9 cellular contexts compared by ENCODE assay signal in the genomic region with DNA sequence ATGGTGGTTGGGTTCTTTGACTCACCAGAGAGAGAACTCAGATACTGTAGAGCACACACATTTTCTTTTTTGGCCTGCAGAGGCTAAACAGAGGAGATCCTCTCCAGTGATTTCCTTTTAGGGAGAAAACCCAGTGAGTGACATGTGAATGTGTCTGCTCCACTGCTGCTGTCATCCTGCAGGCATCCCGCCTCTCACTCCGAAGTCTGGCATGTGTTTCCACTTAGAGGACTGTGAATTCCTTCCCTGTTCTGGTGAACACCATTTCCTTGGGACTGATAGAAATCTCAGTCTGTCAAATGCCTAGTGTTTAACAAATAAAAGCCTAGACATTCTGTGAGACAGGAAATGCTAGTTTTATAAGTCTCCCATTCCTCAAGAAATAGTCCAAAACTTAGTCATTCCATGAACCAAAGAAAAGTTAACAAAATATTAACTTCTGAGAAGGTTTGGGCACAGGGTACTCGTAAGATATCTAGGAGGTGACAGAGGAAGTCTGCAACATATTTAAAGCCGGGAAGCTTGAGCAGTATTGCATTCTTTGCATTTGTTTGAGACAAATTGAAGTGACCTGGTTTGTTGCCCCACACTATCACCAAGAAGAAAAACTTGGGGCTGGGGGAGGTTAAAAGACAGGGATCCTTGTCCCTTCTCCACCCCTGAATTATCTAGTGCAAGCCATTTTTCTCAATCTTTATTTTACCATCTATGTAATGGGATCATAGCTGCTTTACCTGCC.
DNase-seq lines count a peak whose midpoint lies in the region; ATAC-seq and TF ChIP-seq lines count a peak whose summit lies in the region.
"Had no signal": no experiment of that assay in that cellular context is flagged by ENCODE, and none has a peak within 500 bp of the region (broad histone marks: within the 10 kb centered on the region; RNA-seq: fewer than 3 reads in every experiment).

No MANE protein-coding gene starts in this region.

- H3K9me3 ChIP-seq in esophagus muscularis mucosa (no peaks in the 10 kb centered on the region), osteoblast (ENCODE audit: low read depth, low read length) (no peaks in the 10 kb centered on the region)

- H3K36me3 ChIP-seq in esophagus muscularis mucosa, result peaks cover 0 to 19% (median 0%) of the 10 kb centered on the region in 4 donors
- no peaks in the 10 kb centered on the region for H3K36me3 ChIP-seq in osteoblast (ENCODE audit: insufficient read depth, low read length)

- H3K79me2 ChIP-seq in osteoblast (ENCODE audit: insufficient read depth, low read length), result no peaks in the 10 kb centered on the region

- H3K4me1 ChIP-seq in esophagus muscularis mucosa (peaks cover 17 to 85% (median 73%) of the 10 kb centered on the region in 4 donors), osteoblast (ENCODE audit: insufficient read depth, low read length) (peaks cover 52% of the 10 kb centered on the region)

- TF ChIP-seq EP300 in esophagus muscularis mucosa (IDR thresholded peaks at IDR 0.05), result peak; percentile 4

- intact Hi-C loops in esophagus muscularis mucosa (cut with DNase I), result no loop called here

- H4K20me1 ChIP-seq in osteoblast (ENCODE audit: insufficient read depth, low read length), result no peaks in the 10 kb centered on the region

- DNase-seq in AG20443 (ENCODE audit: low spot score) (peak; percentile 87), esophagus muscularis mucosa (ENCODE audit: extremely low spot score) (peak; percentile 60), osteoblast (ENCODE audit: insufficient read length, low spot score, missing footprints) (peak; percentile 88), ecto neural progenitor cell (ENCODE audit: low spot score) (no peak), T-helper 2 cell (no peak)
- DNase-seq: NCI-H2029 had no signal

- peak overlapping the region; percentile 58 for H3K4me2 ChIP-seq in osteoblast (ENCODE audit: insufficient read depth, low read length)

- no peak for ATAC-seq in HG03280 (IDR thresholded peaks at IDR 0.05; ENCODE audit: unreplicated experiment)
- ATAC-seq in GM21825 (IDR thresholded peaks at IDR 0.05; ENCODE audit: unreplicated experiment), result no peak

- H3K27ac ChIP-seq in esophagus muscularis mucosa (replicated peaks in 1 of 4) (peak overlapping the region; percentile 85 to 92 (median 88)), osteoblast (ENCODE audit: low read depth, low read length) (peak overlapping the region; percentile 67)

- no peak for TF ChIP-seq POLR2A in esophagus muscularis mucosa (IDR thresholded peaks at IDR 0.05; ENCODE audit: low read depth)

- no peak overlapping the region for H2AFZ ChIP-seq in osteoblast (ENCODE audit: low read length)

- no peak for TF ChIP-seq CTCF in esophagus muscularis mucosa (IDR thresholded peaks at IDR 0.05)
- no peak for TF ChIP-seq CTCF in osteoblast (IDR thresholded peaks at IDR 0.05; ENCODE audit: extremely low read depth, low read depth, low read length)

- H3K27me3 ChIP-seq in esophagus muscularis mucosa (no peaks in the 10 kb centered on the region), osteoblast (ENCODE audit: insufficient read depth, low read length) (no peaks in the 10 kb centered on the region)

- H3K4me3 ChIP-seq in esophagus muscularis mucosa (peak overlapping the region in 1 of 4 donors; percentile 32), osteoblast (ENCODE audit: insufficient read depth, low read length) (no peak overlapping the region)

- 17% methylated on average over 4 of the region's 4 CpGs for WGBS in esophagus muscularis mucosa

TF ChIP-seq in PFSK-1, 5 proteins besides CTCF, POLR2A, EP300 and RAD21:
- TF ChIP-seq FOXP2 (optimal IDR thresholded peaks at IDR 0.05; ENCODE audit: borderline replicate concordance, extremely low read depth, extremely low read length, insufficient read depth) (peak; percentile 58), POLR2AphosphoS5 (IDR thresholded peaks at IDR 0.05; ENCODE audit: low read depth, low read length) (no peak), TAF1 (IDR thresholded peaks at IDR 0.05; ENCODE audit: borderline replicate concordance, insufficient read depth, low read length) (peak; percentile 36; the same call in 1 of the 2 replicates), SIN3A (IDR thresholded peaks at IDR 0.05; ENCODE audit: borderline replicate concordance, insufficient read depth, low read length) (peak; percentile 49; the same call in 1 of the 2 replicates)
- TF ChIP-seq, protein P1, sequence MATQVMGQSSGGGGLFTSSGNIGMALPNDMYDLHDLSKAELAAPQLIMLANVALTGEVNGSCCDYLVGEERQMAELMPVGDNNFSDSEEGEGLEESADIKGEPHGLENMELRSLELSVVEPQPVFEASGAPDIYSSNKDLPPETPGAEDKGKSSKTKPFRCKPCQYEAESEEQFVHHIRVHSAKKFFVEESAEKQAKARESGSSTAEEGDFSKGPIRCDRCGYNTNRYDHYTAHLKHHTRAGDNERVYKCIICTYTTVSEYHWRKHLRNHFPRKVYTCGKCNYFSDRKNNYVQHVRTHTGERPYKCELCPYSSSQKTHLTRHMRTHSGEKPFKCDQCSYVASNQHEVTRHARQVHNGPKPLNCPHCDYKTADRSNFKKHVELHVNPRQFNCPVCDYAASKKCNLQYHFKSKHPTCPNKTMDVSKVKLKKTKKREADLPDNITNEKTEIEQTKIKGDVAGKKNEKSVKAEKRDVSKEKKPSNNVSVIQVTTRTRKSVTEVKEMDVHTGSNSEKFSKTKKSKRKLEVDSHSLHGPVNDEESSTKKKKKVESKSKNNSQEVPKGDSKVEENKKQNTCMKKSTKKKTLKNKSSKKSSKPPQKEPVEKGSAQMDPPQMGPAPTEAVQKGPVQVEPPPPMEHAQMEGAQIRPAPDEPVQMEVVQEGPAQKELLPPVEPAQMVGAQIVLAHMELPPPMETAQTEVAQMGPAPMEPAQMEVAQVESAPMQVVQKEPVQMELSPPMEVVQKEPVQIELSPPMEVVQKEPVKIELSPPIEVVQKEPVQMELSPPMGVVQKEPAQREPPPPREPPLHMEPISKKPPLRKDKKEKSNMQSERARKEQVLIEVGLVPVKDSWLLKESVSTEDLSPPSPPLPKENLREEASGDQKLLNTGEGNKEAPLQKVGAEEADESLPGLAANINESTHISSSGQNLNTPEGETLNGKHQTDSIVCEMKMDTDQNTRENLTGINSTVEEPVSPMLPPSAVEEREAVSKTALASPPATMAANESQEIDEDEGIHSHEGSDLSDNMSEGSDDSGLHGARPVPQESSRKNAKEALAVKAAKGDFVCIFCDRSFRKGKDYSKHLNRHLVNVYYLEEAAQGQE (IDR thresholded peaks at IDR 0.05; ENCODE audit: insufficient read depth in 1 of 2, low read depth in 2 of 2, low read length in 2 of 2), result peak in 1 of 2 experiments; percentile 60; a peak in 2 of 4 replicates

Comparison
In these comparisons a context has a peak if more than half of its experiments do, and no peak if none do; other contexts are left out.
1. DNase-seq: peak in AG20443 (single experiment), esophagus muscularis mucosa (single experiment) and osteoblast (single experiment); none in ecto neural progenitor cell (single experiment) and T-helper 2 cell (0 of 5).